In the genomic region with DNA sequence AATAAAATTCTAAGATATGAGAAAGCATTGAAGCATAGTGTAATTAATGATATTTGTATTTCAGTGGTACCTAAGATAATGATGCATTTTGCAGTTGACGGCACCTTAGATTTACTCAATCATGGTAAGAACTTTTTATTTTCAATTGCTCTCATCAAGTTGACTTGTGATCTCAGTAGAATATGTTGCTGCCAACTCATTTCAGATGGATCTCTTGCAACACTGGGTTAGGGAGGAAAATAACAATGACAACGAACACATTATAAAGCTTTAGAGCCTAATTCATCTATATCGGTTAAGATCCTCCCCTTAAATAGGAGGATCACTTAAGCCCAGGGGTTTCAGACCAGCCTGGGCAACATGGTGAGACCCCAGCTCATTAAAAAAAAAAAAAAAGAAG, we compare ENCODE assay signal across 10 cellular contexts. TPM values are rescaled to one million over a fixed set of nuclear protein-coding genes. Genes with fewer than 3 reads are reported as not detected.
DNase-seq lines count a peak whose midpoint lies in the region; FAIRE-seq and TF ChIP-seq lines count a peak whose summit lies in the region.
"Had no signal": no experiment of that assay in that cellular context is flagged by ENCODE, and none has a peak within 500 bp of the region (broad histone marks: within the 10 kb centered on the region; RNA-seq: fewer than 3 reads in every experiment).

No MANE protein-coding gene starts in this region.

- H3K9ac ChIP-seq in astrocyte (ENCODE audit: low read length), result peak overlapping the region; percentile 80
- H3K9ac ChIP-seq in subcutaneous abdominal adipose tissue (ENCODE audit: low read length in 5 of 5), result no peak overlapping the region

- H3K27ac Mint-ChIP-seq in activated CD4-positive, alpha-beta T cell treated with anti-CD3 and anti-CD28 coated beads, Interleukin-2, amount 10 ng/mL, durations not matched to agents 24 days and 14 days, result peak overlapping the region; percentile 96
- no peak overlapping the region for H3K27ac Mint-ChIP-seq in activated CD4-positive, alpha-beta T cell treated with anti-CD3 and anti-CD28 coated beads, Interleukin-2, amount 10 ng/mL, durations not matched to agents 7 days and 5 days
- peak overlapping the region; percentile 99 for H3K27ac Mint-ChIP-seq in astrocyte (ENCODE audit: unreplicated experiment)
- H3K27ac Mint-ChIP-seq in immature natural killer cell, result peak overlapping the region; percentile 81 to 94 (median 89)

- H3K36me3 ChIP-seq in astrocyte (ENCODE audit: insufficient read depth, low read length) (no peaks in the 10 kb centered on the region), subcutaneous abdominal adipose tissue (ENCODE audit: control insufficient read depth in 5 of 5, insufficient read depth in 5 of 5, low read length in 5 of 5) (no peaks in the 10 kb centered on the region)
- H3K36me3 ChIP-seq: cardiac muscle cell had no signal

- no peak overlapping the region for H2AFZ ChIP-seq in astrocyte (ENCODE audit: low read depth, low read length)

- FAIRE-seq in astrocyte (lab: Jason Lieb, UNC), result no peak
- FAIRE-seq: A204.1 had no signal

- peaks cover 38% of the 10 kb centered on the region for H3K4me1 Mint-ChIP-seq in activated CD4-positive, alpha-beta T cell treated with anti-CD3 and anti-CD28 coated beads, Interleukin-2, amount 10 ng/mL, durations not matched to agents 24 days and 14 days
- H3K4me1 Mint-ChIP-seq in activated CD4-positive, alpha-beta T cell treated with anti-CD3 and anti-CD28 coated beads, Interleukin-2, amount 10 ng/mL, durations not matched to agents 7 days and 5 days, result peaks cover 19% of the 10 kb centered on the region
- peaks cover 52% of the 10 kb centered on the region for H3K4me1 Mint-ChIP-seq in astrocyte (ENCODE audit: low read depth, unreplicated experiment)
- H3K4me1 Mint-ChIP-seq in immature natural killer cell, result peaks cover 13 to 15% of the 10 kb centered on the region in 2 donors

- no peak for TF ChIP-seq CTCF in astrocyte (IDR thresholded peaks at IDR 0.05; ENCODE audit: insufficient read depth, low read depth, low read length)
- no peak for TF ChIP-seq CTCF in GM10248 (IDR thresholded peaks at IDR 0.05; ENCODE audit: control extremely low read depth, extremely low read depth, low read depth, missing control alignments)

- no peaks in the 10 kb centered on the region for H4K20me1 ChIP-seq in astrocyte (ENCODE audit: insufficient read depth, low read length)

- H3K79me2 ChIP-seq in astrocyte (ENCODE audit: insufficient read depth, low read length), result no peaks in the 10 kb centered on the region

- peaks cover 5% of the 10 kb centered on the region for H3K36me3 Mint-ChIP-seq in activated CD4-positive, alpha-beta T cell treated with anti-CD3 and anti-CD28 coated beads, Interleukin-2, amount 10 ng/mL, durations not matched to agents 24 days and 14 days (ENCODE audit: low read depth)
- no peaks in the 10 kb centered on the region for H3K36me3 Mint-ChIP-seq in activated CD4-positive, alpha-beta T cell treated with anti-CD3 and anti-CD28 coated beads, Interleukin-2, amount 10 ng/mL, durations not matched to agents 7 days and 5 days (ENCODE audit: low read depth)
- H3K36me3 Mint-ChIP-seq in astrocyte (ENCODE audit: low read depth, unreplicated experiment) (no peaks in the 10 kb centered on the region), immature natural killer cell (no peaks in the 10 kb centered on the region)

- DNase-seq in activated CD4-positive, alpha-beta T cell treated with anti-CD3 and anti-CD28 coated beads, Interleukin-2, amount 10 ng/mL, durations not matched to agents 24 days and 14 days, result no peak
- DNase-seq in activated CD4-positive, alpha-beta T cell treated with anti-CD3 and anti-CD28 coated beads, Interleukin-2, amount 10 ng/mL, durations not matched to agents 7 days and 5 days, result no peak
- DNase-seq in astrocyte (ENCODE audit: low read depth) (peak; percentile 60), immature natural killer cell (no peak), NCI-H128 (lab: John Stamatoyannopoulos, UW; ENCODE audit: unreplicated experiment) (no peak), posterior vena cava (ENCODE audit: low spot score) (no peak), GM10248 (ENCODE audit: extremely low spot score) (no peak)

- H3K4me3 ChIP-seq in astrocyte (ENCODE audit: insufficient read depth, low read depth, low read length), result no peak overlapping the region
- no peak overlapping the region for H3K4me3 ChIP-seq in subcutaneous abdominal adipose tissue (ENCODE audit: low read depth in 1 of 5, low read length in 5 of 5)
- H3K4me3 ChIP-seq: cardiac muscle cell had no signal

- CTCF ChIA-PET in activated CD4-positive, alpha-beta T cell treated with anti-CD3 and anti-CD28 coated beads, Interleukin-2, amount 10 ng/mL, durations not matched to agents 7 days and 5 days (lab: Charles Lee), result interaction anchor here (0.7 to 1.6 kb wide), 6 partner anchors 16 to 221 kb away, joined by 4 to 5 read pairs (median 4); a partner anchor contains a TSS
- CTCF ChIA-PET in GM10248 (lab: Yijun Ruan, JAX), result interaction anchor here (0.7 to 1.8 kb wide), 3 partner anchors 9 to 30 kb away, joined by 3 to 5 read pairs (median 3); no protein-coding TSS in a partner anchor

- H3K4me3 Mint-ChIP-seq in activated CD4-positive, alpha-beta T cell treated with anti-CD3 and anti-CD28 coated beads, Interleukin-2, amount 10 ng/mL, durations not matched to agents 24 days and 14 days, result peak overlapping the region; percentile 49
- H3K4me3 Mint-ChIP-seq in activated CD4-positive, alpha-beta T cell treated with anti-CD3 and anti-CD28 coated beads, Interleukin-2, amount 10 ng/mL, durations not matched to agents 7 days and 5 days, result no peak overlapping the region
- no peak overlapping the region for H3K4me3 Mint-ChIP-seq in astrocyte (ENCODE audit: unreplicated experiment)
- H3K4me3 Mint-ChIP-seq in immature natural killer cell, result peak overlapping the region in 2 of 5 donors; percentile 7 to 30

- H3K4me1 ChIP-seq in astrocyte (ENCODE audit: insufficient read depth, low read length) (peaks cover 67% of the 10 kb centered on the region), subcutaneous abdominal adipose tissue (ENCODE audit: control insufficient read depth in 5 of 5, insufficient read depth in 5 of 5, low read length in 5 of 5) (peaks cover 10 to 35% (median 30%) of the 10 kb centered on the region in 5 donors)

- peaks cover 5% of the 10 kb centered on the region for H3K9me3 Mint-ChIP-seq in activated CD4-positive, alpha-beta T cell treated with anti-CD3 and anti-CD28 coated beads, Interleukin-2, amount 10 ng/mL, durations not matched to agents 24 days and 14 days
- no peaks in the 10 kb centered on the region for H3K9me3 Mint-ChIP-seq in activated CD4-positive, alpha-beta T cell treated with anti-CD3 and anti-CD28 coated beads, Interleukin-2, amount 10 ng/mL, durations not matched to agents 7 days and 5 days
- H3K9me3 Mint-ChIP-seq in astrocyte (ENCODE audit: unreplicated experiment) (no peaks in the 10 kb centered on the region), immature natural killer cell (no peaks in the 10 kb centered on the region)

- no peaks in the 10 kb centered on the region for H3K27me3 Mint-ChIP-seq in activated CD4-positive, alpha-beta T cell treated with anti-CD3 and anti-CD28 coated beads, Interleukin-2, amount 10 ng/mL, durations not matched to agents 24 days and 14 days
- H3K27me3 Mint-ChIP-seq in activated CD4-positive, alpha-beta T cell treated with anti-CD3 and anti-CD28 coated beads, Interleukin-2, amount 10 ng/mL, durations not matched to agents 7 days and 5 days, result no peaks in the 10 kb centered on the region
- no peaks in the 10 kb centered on the region for H3K27me3 Mint-ChIP-seq in astrocyte (ENCODE audit: low read depth, unreplicated experiment)
- peaks cover 0 to 3% (median 0%) of the 10 kb centered on the region in 3 donors for H3K27me3 Mint-ChIP-seq in immature natural killer cell (ENCODE audit: low read depth in 3 of 3)

- H3K27ac ChIP-seq in astrocyte (ENCODE audit: low read depth, low read length) (peak overlapping the region; percentile 100), subcutaneous abdominal adipose tissue (ENCODE audit: low read depth, low read length) (peak overlapping the region; percentile 72)

- peak overlapping the region; percentile 40 for H3K4me2 ChIP-seq in astrocyte (ENCODE audit: low read length)

- H3K9me3 ChIP-seq in astrocyte (ENCODE audit: insufficient read depth, low read depth, low read length) (no peaks in the 10 kb centered on the region), subcutaneous abdominal adipose tissue (ENCODE audit: control insufficient read depth in 5 of 5, low read length in 5 of 5) (no peaks in the 10 kb centered on the region)

- POLR2A ChIA-PET in activated CD4-positive, alpha-beta T cell treated with anti-CD3 and anti-CD28 coated beads, Interleukin-2, amount 10 ng/mL, durations not matched to agents 7 days and 5 days (lab: Charles Lee), result no interaction called here
- POLR2A ChIA-PET in GM10248 (lab: Yijun Ruan, JAX), result interaction anchor here (1.2 kb wide), 1 partner anchor 19 kb away, joined by 4 read pairs; a partner anchor contains a TSS

- intact Hi-C loops in activated CD4-positive, alpha-beta T cell treated with anti-CD3 and anti-CD28 coated beads, Interleukin-2, amount 10 ng/mL, durations not matched to agents 24 days and 14 days (cut with micrococcal nuclease), result no loop called here
- intact Hi-C loops in posterior vena cava (cut with DNase I), result no loop called here

- no peaks in the 10 kb centered on the region for H3K27me3 ChIP-seq in astrocyte (ENCODE audit: insufficient read depth, low read length)
- H3K27me3 ChIP-seq in subcutaneous abdominal adipose tissue (ENCODE audit: control insufficient read depth in 5 of 5, insufficient read depth in 4 of 5, low read length in 5 of 5), result no peaks in the 10 kb centered on the region
- H3K27me3 ChIP-seq: cardiac muscle cell had no signal

RNA-seq across cellular contexts. Expression of a gene that starts 18.1 kb away (rescaled TPM):
- 17.2 and 18.7 TPM in 2 replicates for total RNA-seq in activated CD4-positive, alpha-beta T cell treated with anti-CD3 and anti-CD28 coated beads, Interleukin-2, amount 10 ng/mL, durations not matched to agents 24 days and 14 days
- total RNA-seq in activated CD4-positive, alpha-beta T cell treated with anti-CD3 and anti-CD28 coated beads, Interleukin-2, amount 10 ng/mL, durations not matched to agents 7 days and 5 days, result 10 to 100 TPM; 15.3 to 16.6 TPM
- total RNA-seq in astrocyte, result 10.5 and 10.8 TPM in 2 replicates
- polyA plus RNA-seq in immature natural killer cell, result 1 to 10 TPM; 4.3 to 8.4 (median 7.2) TPM
- total RNA-seq in posterior vena cava, result 1 to 10 TPM; 6.2 to 8.5 TPM

RNA-seq across cellular contexts. Expression of a gene that starts 18.4 kb away (rescaled TPM):
- 4.1 and 6.1 TPM in 2 replicates for total RNA-seq in activated CD4-positive, alpha-beta T cell treated with anti-CD3 and anti-CD28 coated beads, Interleukin-2, amount 10 ng/mL, durations not matched to agents 24 days and 14 days
- 1 to 10 TPM in 1 of 2 experiments, under 1 TPM in 1; 0.92 to 1.3 TPM for total RNA-seq in activated CD4-positive, alpha-beta T cell treated with anti-CD3 and anti-CD28 coated beads, Interleukin-2, amount 10 ng/mL, durations not matched to agents 7 days and 5 days
- total RNA-seq in astrocyte, result 7.3 and 8.2 TPM in 2 replicates
- under 1 TPM in 2 of 3 donors, not detected in 1; 0.23 to 0.32 TPM for polyA plus RNA-seq in immature natural killer cell
- total RNA-seq in posterior vena cava, result 1 to 10 TPM in 1 of 2 donors, under 1 TPM in 1; 0.56 to 2.0 TPM
